8 cellular contexts compared by ENCODE assay signal in genomic region chr15:64046347-64047153, GRCh38. TPM values are rescaled to one million over a fixed set of nuclear protein-coding genes. Genes with fewer than 3 reads are reported as not detected.
DNase-seq lines count a peak whose midpoint lies in the region; ATAC-seq lines count a peak whose summit lies in the region.

DAPK2 (minus strand) TSS chr15:64046485; CDS start chr15:64040261, 6,224 bp downstream.

- intact Hi-C loops in CD4-positive, alpha-beta memory T cell (cut with micrococcal nuclease) = loop anchor here (1.0 kb wide), 3 partner anchors 101 to 436 kb away; no protein-coding TSS in a partner anchor

- H3K9me3 ChIP-seq in CD4-positive, alpha-beta memory T cell (ENCODE audit: control insufficient read depth in 1 of 2, low read length in 2 of 2) = no peaks in the 10 kb centered on the region

- H3K4me1 ChIP-seq in CD4-positive, alpha-beta memory T cell (ENCODE audit: insufficient read depth, low read length) = peaks cover 12% of the 10 kb centered on the region

- CTCF ChIA-PET in CD4-positive, alpha-beta memory T cell (lab: Charles Lee; ENCODE audit: partially characterized antibody) = interaction anchor here (0.6 to 5.6 kb wide), 42 partner anchors 8 to 448 kb away, joined by 3 to 91 read pairs (median 5); partner anchors contain the start of gene HERC1

- H3K36me3 ChIP-seq in CD4-positive, alpha-beta memory T cell (ENCODE audit: insufficient read depth, low read length) = no peaks in the 10 kb centered on the region

- peaks cover 4 to 10% (median 5%) of the 10 kb centered on the region in 4 donors for H3K4me1 Mint-ChIP-seq in CD4-positive, alpha-beta memory T cell

- H3K36me3 Mint-ChIP-seq in CD4-positive, alpha-beta memory T cell = no peaks in the 10 kb centered on the region

- H3K9me3 Mint-ChIP-seq in CD4-positive, alpha-beta memory T cell = no peaks in the 10 kb centered on the region

- H3K27me3 ChIP-seq in CD4-positive, alpha-beta memory T cell (ENCODE audit: insufficient read depth, low read length) = no peaks in the 10 kb centered on the region

- peak within 1 kb of the TSS; percentile 75 to 91 (median 78) for H3K4me3 Mint-ChIP-seq in CD4-positive, alpha-beta memory T cell

- peak within 1 kb of the TSS; percentile 43 to 51 for H3K4me3 ChIP-seq in CD4-positive, alpha-beta memory T cell (ENCODE audit: low read length in 2 of 2)

- POLR2A ChIA-PET in CD4-positive, alpha-beta memory T cell (lab: Charles Lee; ENCODE audit: partially characterized antibody) = interaction anchor here (0.5 to 2.7 kb wide), 8 partner anchors 36 to 437 kb away, joined by 3 to 17 read pairs (median 7); partner anchors contain the start of gene HERC1

- peak within 1 kb of the TSS in 6 of 7 donors; percentile 13 to 87 (median 72) for H3K27ac Mint-ChIP-seq in CD4-positive, alpha-beta memory T cell

- H3K27ac ChIP-seq in CD4-positive, alpha-beta memory T cell (ENCODE audit: low read depth, low read length) = no peak within 1 kb of the TSS

- peaks cover 6 to 8% of the 10 kb centered on the region in 2 donors for H3K27me3 Mint-ChIP-seq in CD4-positive, alpha-beta memory T cell

- peak; percentile 50 for ATAC-seq in GM21381 (IDR thresholded peaks at IDR 0.05; ENCODE audit: unreplicated experiment)
- ATAC-seq in HG03097 (IDR thresholded peaks at IDR 0.05; ENCODE audit: low FRiP score, unreplicated experiment) = no peak

- DNase-seq in CD4-positive, alpha-beta memory T cell = peak; percentile 60 to 76 (median 64)
- DNase-seq in NAMALWA (ENCODE audit: low spot score) (peak; percentile 20), islet precursor cell (peak; percentile 80)
- peak; percentile 14 to 44 (median 27) for DNase-seq in activated CD4-positive, CD25-positive, alpha-beta regulatory T cell (lab: John Stamatoyannopoulos, UW)
- DNase-seq in central memory CD4-positive, alpha-beta T cell = peak; percentile 60
- peak; percentile 63 for DNase-seq in stimulated activated CD4-positive, alpha-beta T cell treated with anti-CD3 and anti-CD28 coated beads, Interleukin-12 subunit alpha, Interleukin-12 subunit beta, amount 100 ng/mL, for 4 hours

RNA-seq across cellular contexts. Expression of gene DAPK2, which starts in this region (rescaled TPM):
- total RNA-seq in CD4-positive, alpha-beta memory T cell = 1 to 10 TPM; 2.3 to 2.9 TPM
- under 1 TPM in 1 of 2 donors, not detected in 1; 0.93 TPM for polyA plus RNA-seq in CD4-positive, alpha-beta memory T cell

Comparison
In these comparisons a context has a peak if more than half of its experiments do, and no peak if none do; other contexts are left out.
1. DNase-seq: peak in every context shown above with its lines; median percentile 80 in islet precursor cell; 64 in CD4-positive, alpha-beta memory T cell; 63 in stimulated activated CD4-positive, alpha-beta T cell treated with anti-CD3 and anti-CD28 coated beads, Interleukin-12 subunit alpha, Interleukin-12 subunit beta, amount 100 ng/mL, for 4 hours; 60 in central memory CD4-positive, alpha-beta T cell; 27 in activated CD4-positive, CD25-positive, alpha-beta regulatory T cell; 20 in NAMALWA.